Comparison of ENCODE assay signal across 7 cellular contexts in genomic region chr3:195150194-195151118, GRCh38.
DNase-seq lines count a peak whose midpoint lies in the region; ATAC-seq and TF ChIP-seq lines count a peak whose summit lies in the region.

No MANE protein-coding gene starts in this region.

- peak; percentile 43 for ATAC-seq in GM18511 (IDR thresholded peaks at IDR 0.05; ENCODE audit: unreplicated experiment)
- ATAC-seq in naive thymus-derived CD8-positive, alpha-beta T cell, result peak; percentile 73 to 80
- ATAC-seq in HG03039 (IDR thresholded peaks at IDR 0.05; ENCODE audit: unreplicated experiment), result no peak
- no peak for ATAC-seq in GM21360 (IDR thresholded peaks at IDR 0.05; ENCODE audit: unreplicated experiment)

- H3K9me3 Mint-ChIP-seq in naive thymus-derived CD8-positive, alpha-beta T cell, result no peaks in the 10 kb centered on the region

- peaks cover 56% of the 10 kb centered on the region for H3K4me1 ChIP-seq in HUES48 (ENCODE audit: control insufficient read depth, insufficient read depth, low read length)

- peak overlapping the region in 9 of 10 donors; percentile 66 to 91 (median 86) for H3K4me3 Mint-ChIP-seq in naive thymus-derived CD8-positive, alpha-beta T cell

- peak overlapping the region in 9 of 10 donors; percentile 58 to 96 (median 83) for H3K27ac Mint-ChIP-seq in naive thymus-derived CD8-positive, alpha-beta T cell

- H3K4me3 ChIP-seq in HUES48 (ENCODE audit: low read depth, low read length), result peak overlapping the region; percentile 43
- H3K4me3 ChIP-seq in WI38 (ENCODE audit: low read depth, low read length), result peak overlapping the region; percentile 37
- H3K4me3 ChIP-seq in fibroblast of pulmonary artery (replicated peaks; ENCODE audit: low read depth, low read length), result peak overlapping the region; percentile 34

- TF ChIP-seq CTCF in WI38 (IDR thresholded peaks at IDR 0.05; ENCODE audit: low read depth, low read length), result no peak
- TF ChIP-seq CTCF in fibroblast of pulmonary artery (IDR thresholded peaks at IDR 0.05; ENCODE audit: low read length, missing control alignments), result no peak

- POLR2A ChIA-PET in naive thymus-derived CD8-positive, alpha-beta T cell (lab: Charles Lee), result interaction anchor here (0.7 to 1.4 kb wide), 3 partner anchors 12 to 478 kb away, joined by 3 to 5 read pairs (median 5); no protein-coding TSS in a partner anchor

- peaks cover 0 to 5% (median 0%) of the 10 kb centered on the region in 5 donors for H3K27me3 Mint-ChIP-seq in naive thymus-derived CD8-positive, alpha-beta T cell

- peak; percentile 95 for DNase-seq in fibroblast of pulmonary artery (ENCODE audit: low read depth)
- DNase-seq in naive thymus-derived CD8-positive, alpha-beta T cell, result peak in 6 of 10 donors; percentile 6 to 35 (median 17)

- peaks cover 24 to 71% (median 47%) of the 10 kb centered on the region in 4 donors for H3K4me1 Mint-ChIP-seq in naive thymus-derived CD8-positive, alpha-beta T cell

- H3K27ac ChIP-seq in HUES48 (ENCODE audit: low read depth, low read length), result peak overlapping the region; percentile 93

- H3K9ac ChIP-seq in HUES48 (ENCODE audit: low read depth, low read length), result peak overlapping the region; percentile 27; the same call in 1 of the 2 replicates

- peaks cover 0 to 6% (median 4%) of the 10 kb centered on the region in 3 donors for H3K36me3 Mint-ChIP-seq in naive thymus-derived CD8-positive, alpha-beta T cell

- H3K36me3 ChIP-seq in HUES48 (ENCODE audit: control insufficient read depth, insufficient read depth, low read length), result no peaks in the 10 kb centered on the region

- no peaks in the 10 kb centered on the region for H3K9me3 ChIP-seq in HUES48 (ENCODE audit: control insufficient read depth, insufficient read depth, low read length)

- no peaks in the 10 kb centered on the region for H3K27me3 ChIP-seq in HUES48 (ENCODE audit: control insufficient read depth, insufficient read depth, low read length)

Comparison
In these comparisons a context has a peak if more than half of its experiments do, and no peak if none do; other contexts are left out.
1. ATAC-seq: peak in GM18511 (single experiment) and naive thymus-derived CD8-positive, alpha-beta T cell (2 of 2); none in HG03039 (single experiment) and GM21360 (single experiment).
2. Peak in every context shown above with its lines, with median percentiles within 50 percentile points of each other: H3K4me3 ChIP-seq.